Comparison of ENCODE assay signal across 19 cellular contexts in genomic region chr11:45818961-45819605, GRCh38. TPM values are rescaled to one million over a fixed set of nuclear protein-coding genes. Genes with fewer than 3 reads are reported as not detected.
DNase-seq lines count a peak whose midpoint lies in the region; ATAC-seq and TF ChIP-seq lines count a peak whose summit lies in the region.
"Had no signal": no experiment of that assay in that cellular context is flagged by ENCODE, and none has a peak within 500 bp of the region (broad histone marks: within the 10 kb centered on the region; RNA-seq: fewer than 3 reads in every experiment).

No MANE protein-coding gene starts in this region.

- H3K36me3 Mint-ChIP-seq in activated T-cell treated with anti-CD3 and anti-CD28 coated beads, Interleukin-2, amount 50 U/mL, for 72 hours (ENCODE audit: insufficient read depth in 2 of 2) = no peaks in the 10 kb centered on the region
- H3K36me3 Mint-ChIP-seq: CD8-positive, alpha-beta memory T cell had no signal

- no peaks in the 10 kb centered on the region for H3K4me1 ChIP-seq in RWPE2 (ENCODE audit: insufficient read depth, poor library complexity, severe bottlenecking)

- no peaks in the 10 kb centered on the region for H3K9me3 Mint-ChIP-seq in activated T-cell treated with anti-CD3 and anti-CD28 coated beads, Interleukin-2, amount 50 U/mL, for 72 hours
- H3K9me3 Mint-ChIP-seq: HFFc6 had no signal

- H3K9me3 ChIP-seq in RWPE2 (ENCODE audit: severe bottlenecking) = no peaks in the 10 kb centered on the region
- H3K9me3 ChIP-seq: BLaER1 treated with 17β-estradiol and CSF1 and Interleukin-3, amounts not matched to agents 10 nM and 100 nM; Peyer's patch had no signal

- no peaks in the 10 kb centered on the region for H3K4me1 Mint-ChIP-seq in activated T-cell treated with anti-CD3 and anti-CD28 coated beads, Interleukin-2, amount 50 U/mL, for 72 hours (ENCODE audit: low read depth)
- H3K4me1 Mint-ChIP-seq: CD8-positive, alpha-beta memory T cell had no signal

- TF ChIP-seq CTCF in RWPE2 (IDR thresholded peaks at IDR 0.05; ENCODE audit: poor library complexity, severe bottlenecking) = no peak

- ATAC-seq in RWPE2 (ENCODE audit: low read depth) = no peak
- ATAC-seq in GM18867 (IDR thresholded peaks at IDR 0.05; ENCODE audit: unreplicated experiment) = no peak
- no peak for ATAC-seq in activated T-cell treated with anti-CD3 and anti-CD28 coated beads, Interleukin-2, amount 50 U/mL, for 72 hours (replicated peaks in 1 of 2)

- no peaks in the 10 kb centered on the region for H3K36me3 ChIP-seq in RWPE2 (ENCODE audit: low read depth)
- H3K36me3 ChIP-seq: BLaER1 treated with 17β-estradiol and CSF1 and Interleukin-3, amounts not matched to agents 10 nM and 100 nM; Peyer's patch had no signal

- H3K27ac ChIP-seq in RWPE2 (ENCODE audit: poor library complexity, severe bottlenecking) = no peak overlapping the region
- H3K27ac ChIP-seq: BLaER1 treated with 17β-estradiol and CSF1 and Interleukin-3, amounts not matched to agents 10 nM and 100 nM; Peyer's patch had no signal

- DNase-seq in NOMO-1 treated with DMSO at 0.1 percent for 48 hours (lab: John Stamatoyannopoulos, UW; ENCODE audit: unreplicated experiment) = peak; percentile 13
- DNase-seq in NOMO-1 treated with dmso at 0.1 percent for 144 hours (lab: John Stamatoyannopoulos, UW; ENCODE audit: unreplicated experiment) = no peak
- peak; percentile 18 for DNase-seq in RWPE2 (ENCODE audit: low spot score)
- peak; percentile 55 for DNase-seq in mesenteric fat pad (ENCODE audit: low spot score)
- no peak for DNase-seq in midbrain (lab: John Stamatoyannopoulos, UW)
- DNase-seq in DMS114 treated with DMSO at 0.1 percent for 48 hours (lab: John Stamatoyannopoulos, UW; ENCODE audit: unreplicated experiment) = no peak
- no peak for DNase-seq in activated T-cell treated with anti-CD3 and anti-CD28 coated beads, Interleukin-2, amount 50 U/mL, for 72 hours
- DNase-seq: CD8-positive, alpha-beta memory T cell; DND-41; GDM1; HFFc6; NCI-H1436 treated with DMSO at 0.1 percent for 48 hours; NCI-H2029 treated with DMSO at 0.1 percent for 48 hours; NCI-H2171 treated with DMSO at 0.1 percent for 48 hours; NCI-H748 treated with DMSO at 0.1 percent for 48 hours; Peyer's patch; SHP77 had no signal

- no peak overlapping the region for H3K4me3 ChIP-seq in RWPE2 (ENCODE audit: severe bottlenecking)
- H3K4me3 ChIP-seq: BLaER1 treated with 17β-estradiol and CSF1 and Interleukin-3, amounts not matched to agents 10 nM and 100 nM; Peyer's patch had no signal

- H3K4me3 Mint-ChIP-seq in activated T-cell treated with anti-CD3 and anti-CD28 coated beads, Interleukin-2, amount 50 U/mL, for 72 hours = no peak overlapping the region
- H3K4me3 Mint-ChIP-seq: CD8-positive, alpha-beta memory T cell; HFFc6 had no signal

- no peak overlapping the region for H3K27ac Mint-ChIP-seq in activated T-cell treated with anti-CD3 and anti-CD28 coated beads, Interleukin-2, amount 50 U/mL, for 72 hours
- H3K27ac Mint-ChIP-seq: CD8-positive, alpha-beta memory T cell; HFFc6 had no signal

- no peaks in the 10 kb centered on the region for H3K27me3 Mint-ChIP-seq in activated T-cell treated with anti-CD3 and anti-CD28 coated beads, Interleukin-2, amount 50 U/mL, for 72 hours (ENCODE audit: low read depth)

- H3K27me3 ChIP-seq in RWPE2 (ENCODE audit: insufficient read depth, poor library complexity, severe bottlenecking) = no peaks in the 10 kb centered on the region
- H3K27me3 ChIP-seq: BLaER1 treated with 17β-estradiol and CSF1 and Interleukin-3, amounts not matched to agents 10 nM and 100 nM; Peyer's patch had no signal

RNA-seq across cellular contexts. Expression of gene SLC35C1, which starts 14.1 kb away (rescaled TPM):
- total RNA-seq in mesenteric fat pad = 81.0 TPM
- total RNA-seq in activated T-cell treated with anti-CD3 and anti-CD28 coated beads, Interleukin-2, amount 50 U/mL, for 72 hours = 10 to 100 TPM; 12.0 to 15.1 TPM

RNA-seq across cellular contexts. Expression of gene CRY2, which starts 28.2 kb away (rescaled TPM):
- 69.9 TPM for total RNA-seq in mesenteric fat pad
- total RNA-seq in activated T-cell treated with anti-CD3 and anti-CD28 coated beads, Interleukin-2, amount 50 U/mL, for 72 hours = 10 to 100 TPM; 20.2 to 23.8 TPM

Comparison
In these comparisons a context has a peak if more than half of its experiments do, and no peak if none do; other contexts are left out.
1. DNase-seq: peak in NOMO-1 treated with DMSO at 0.1 percent for 48 hours (single experiment), RWPE2 (single experiment) and mesenteric fat pad (single experiment); none in NOMO-1 treated with dmso at 0.1 percent for 144 hours (single experiment), midbrain (single experiment), DMS114 treated with DMSO at 0.1 percent for 48 hours (single experiment) and activated T-cell treated with anti-CD3 and anti-CD28 coated beads, Interleukin-2, amount 50 U/mL, for 72 hours (0 of 2).